In the genomic region with DNA sequence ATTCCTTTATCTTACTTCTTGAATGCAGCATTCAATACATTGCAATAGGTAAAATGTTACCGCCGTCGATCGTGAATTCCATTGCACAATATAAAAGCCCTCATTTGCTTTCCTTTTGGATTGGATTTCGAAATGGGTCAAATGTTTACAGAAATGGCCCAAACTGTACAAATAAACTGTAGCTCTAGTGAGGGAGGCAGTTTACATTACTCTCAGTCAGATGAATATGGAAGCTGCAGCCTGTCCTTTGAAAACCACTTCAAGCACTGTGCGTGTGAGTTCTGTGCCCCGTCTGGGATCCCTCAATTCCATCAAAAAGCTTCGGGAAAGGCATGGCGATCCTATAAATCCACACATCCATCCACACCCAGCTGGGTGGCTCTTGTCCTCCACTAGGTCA, we compare ENCODE assay signal across 22 cellular contexts.
DNase-seq lines count a peak whose midpoint lies in the region; TF ChIP-seq lines count a peak whose summit lies in the region.
"Had no signal": no experiment of that assay in that cellular context is flagged by ENCODE, and none has a peak within 500 bp of the region (broad histone marks: within the 10 kb centered on the region; RNA-seq: fewer than 3 reads in every experiment).

No MANE protein-coding gene starts in this region.

- H3K4me3 ChIP-seq in WI38 (ENCODE audit: low read depth, low read length), result 0 out of 2 replicates have a peak overlapping the region, but pooled peaks have one; percentile 6
- H3K4me3 ChIP-seq in fibroblast of lung (replicated peaks in 1 of 4; ENCODE audit: control extremely low read depth in 1 of 4, insufficient read depth in 1 of 4, low read depth in 3 of 4, low read length in 4 of 4), result no peak overlapping the region
- no peak overlapping the region for H3K4me3 ChIP-seq in esophagus muscularis mucosa
- H3K4me3 ChIP-seq: GM12878, PC-9, SJCRH30 had no signal

- no peak for TF ChIP-seq CTCF in WI38 (IDR thresholded peaks at IDR 0.05; ENCODE audit: low read depth, low read length)
- no peak for TF ChIP-seq CTCF in fibroblast of lung (conservative IDR thresholded peaks at IDR 0.05 in 1 of 2, IDR thresholded peaks at IDR 0.05 in 1 of 2; ENCODE audit: low read depth in 1 of 2, low read length in 2 of 2)
- no peak for TF ChIP-seq CTCF in esophagus muscularis mucosa (IDR thresholded peaks at IDR 0.05)

- H3K79me2 ChIP-seq in fibroblast of lung (ENCODE audit: control insufficient read depth, insufficient read depth, low read length), result no peaks in the 10 kb centered on the region

- no peak overlapping the region for H3K9ac ChIP-seq in fibroblast of lung (ENCODE audit: insufficient read depth, low read length)
- H3K9ac ChIP-seq: KMS-11 had no signal

- H2AFZ ChIP-seq in fibroblast of lung (ENCODE audit: low read length), result no peak overlapping the region
- H2AFZ ChIP-seq: PC-9 had no signal

- H4K20me1 ChIP-seq in fibroblast of lung (ENCODE audit: control insufficient read depth, extremely low read depth, insufficient read depth, low read length), result no peaks in the 10 kb centered on the region

- H3K4me2 ChIP-seq in fibroblast of lung (ENCODE audit: extremely low read depth, insufficient read depth, low read length), result peak overlapping the region; percentile 37
- H3K4me2 ChIP-seq: KMS-11, PC-9 had no signal

- TF ChIP-seq EP300 in esophagus muscularis mucosa (IDR thresholded peaks at IDR 0.05), result no peak

- H3K27me3 ChIP-seq in fibroblast of lung (ENCODE audit: control insufficient read depth, insufficient read depth, low read length), result no peaks in the 10 kb centered on the region
- no peaks in the 10 kb centered on the region for H3K27me3 ChIP-seq in esophagus muscularis mucosa
- H3K27me3 ChIP-seq: SJCRH30 had no signal

- H3K4me1 ChIP-seq in fibroblast of lung (ENCODE audit: control insufficient read depth, extremely low read depth, insufficient read depth, low read length) (peaks cover 5% of the 10 kb centered on the region), esophagus muscularis mucosa (no peaks in the 10 kb centered on the region)
- H3K4me1 ChIP-seq: BE2C, SJCRH30 had no signal

- H3K36me3 ChIP-seq in fibroblast of lung (ENCODE audit: control insufficient read depth, insufficient read depth, low read length), result no peaks in the 10 kb centered on the region
- no peaks in the 10 kb centered on the region for H3K36me3 ChIP-seq in esophagus muscularis mucosa
- H3K36me3 ChIP-seq: BE2C, SJCRH30 had no signal

- DNase-seq in HCEC 1CT, result peak; percentile 16
- DNase-seq in fibroblast of lung (ENCODE audit: low read depth in 2 of 2), result peak in 1 of 2 donors; percentile 80
- DNase-seq in mucosa of gallbladder (ENCODE audit: low spot score), result peak; percentile 9
- DNase-seq in activated effector memory CD4-positive, alpha-beta T cell treated with Interleukin-2 at 50 U/mL for 16 hours, result no peak
- no peak for DNase-seq in GM19240 (ENCODE audit: insufficient read length, low spot score)
- DNase-seq in esophagus muscularis mucosa (ENCODE audit: extremely low spot score), result no peak
- DNase-seq: BE2C; CD8-positive, alpha-beta memory T cell; DMS 273 treated with DMSO at 0.1 percent for 48 hours; DMS79; EL; GDM1; GOT3; MM.1S; NCI-H2029; NCI-H446 treated with DMSO at 0.1 percent for 48 hours; NCI-H526; PC-9; SJCRH30 had no signal

- H3K27ac ChIP-seq in fibroblast of lung (ENCODE audit: insufficient read depth, low read length) (no peak overlapping the region), esophagus muscularis mucosa (replicated peaks in 1 of 4) (no peak overlapping the region)
- H3K27ac ChIP-seq: KMS-11, PC-9, SJCRH30 had no signal

- intact Hi-C loops in esophagus muscularis mucosa (cut with DNase I), result loop anchor here (5.0 kb wide), 1 partner anchor 266 kb away; no protein-coding TSS in a partner anchor

- WGBS in esophagus muscularis mucosa, result 76% methylated on average over 9 of the region's 9 CpGs

- TF ChIP-seq POLR2A in esophagus muscularis mucosa (IDR thresholded peaks at IDR 0.05; ENCODE audit: low read depth), result no peak

- H3K9me3 ChIP-seq in fibroblast of lung (ENCODE audit: control insufficient read depth, insufficient read depth, low read depth, low read length) (no peaks in the 10 kb centered on the region), esophagus muscularis mucosa (no peaks in the 10 kb centered on the region)
- H3K9me3 ChIP-seq: BE2C, SJCRH30 had no signal

Comparison
In these comparisons a context has a peak if more than half of its experiments do, and no peak if none do; other contexts are left out.
1. DNase-seq: peak in HCEC 1CT (single experiment) and mucosa of gallbladder (single experiment); none in activated effector memory CD4-positive, alpha-beta T cell treated with Interleukin-2 at 50 U/mL for 16 hours (single experiment), GM19240 (single experiment) and esophagus muscularis mucosa (single experiment).